1 cellular context compared by ENCODE assay signal in the genomic region with DNA sequence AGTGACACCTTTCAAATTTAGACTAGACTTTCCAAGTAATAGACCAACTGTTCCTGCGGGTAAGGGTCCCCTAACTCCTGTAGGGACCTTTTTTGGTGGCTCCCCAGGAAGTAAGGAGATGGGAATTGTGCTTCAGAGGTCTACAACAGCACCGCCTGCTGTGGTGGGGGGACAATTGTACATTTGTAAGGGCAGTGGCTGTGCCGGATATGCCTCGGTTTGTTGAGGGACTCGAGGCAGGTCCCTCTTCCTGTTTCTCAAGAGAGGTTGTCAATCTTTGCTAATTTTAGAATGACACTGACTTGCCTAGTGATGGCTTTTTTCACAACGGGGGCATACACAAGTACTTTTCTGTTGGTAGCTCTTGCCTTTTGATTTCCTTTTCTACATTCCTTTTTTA.
TF ChIP-seq lines count a peak whose summit lies in the region.

No MANE protein-coding gene starts in this region.

TF ChIP-seq in GM23338, 12 proteins besides CTCF, POLR2A, EP300 and RAD21:
- TF ChIP-seq, protein P1, sequence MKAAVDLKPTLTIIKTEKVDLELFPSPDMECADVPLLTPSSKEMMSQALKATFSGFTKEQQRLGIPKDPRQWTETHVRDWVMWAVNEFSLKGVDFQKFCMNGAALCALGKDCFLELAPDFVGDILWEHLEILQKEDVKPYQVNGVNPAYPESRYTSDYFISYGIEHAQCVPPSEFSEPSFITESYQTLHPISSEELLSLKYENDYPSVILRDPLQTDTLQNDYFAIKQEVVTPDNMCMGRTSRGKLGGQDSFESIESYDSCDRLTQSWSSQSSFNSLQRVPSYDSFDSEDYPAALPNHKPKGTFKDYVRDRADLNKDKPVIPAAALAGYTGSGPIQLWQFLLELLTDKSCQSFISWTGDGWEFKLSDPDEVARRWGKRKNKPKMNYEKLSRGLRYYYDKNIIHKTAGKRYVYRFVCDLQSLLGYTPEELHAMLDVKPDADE (IDR thresholded peaks at IDR 0.05): no peak
- TF ChIP-seq EZH2phosphoT487 (IDR thresholded peaks at IDR 0.05; ENCODE audit: unreplicated experiment) (no peak), POLR2AphosphoS5 (IDR thresholded peaks at IDR 0.05; ENCODE audit: low read depth) (no peak), EZH2 (IDR thresholded peaks at IDR 0.05; ENCODE audit: low read depth, unreplicated experiment) (no peak), STAT1 (IDR thresholded peaks at IDR 0.05; ENCODE audit: unreplicated experiment) (no peak), ZNF331 (CRISPR knock-in tag; IDR thresholded peaks at IDR 0.05; ENCODE audit: low read depth) (no peak), CREB1 (CRISPR knock-in tag; IDR thresholded peaks at IDR 0.05; ENCODE audit: low read depth) (no peak), NANOG (IDR thresholded peaks at IDR 0.05; ENCODE audit: borderline replicate concordance) (no peak), JUNB (IDR thresholded peaks at IDR 0.05; ENCODE audit: unreplicated experiment) (no peak), ZNF114 (CRISPR knock-in tag; IDR thresholded peaks at IDR 0.05) (no peak)
- TF ChIP-seq, protein P2, sequence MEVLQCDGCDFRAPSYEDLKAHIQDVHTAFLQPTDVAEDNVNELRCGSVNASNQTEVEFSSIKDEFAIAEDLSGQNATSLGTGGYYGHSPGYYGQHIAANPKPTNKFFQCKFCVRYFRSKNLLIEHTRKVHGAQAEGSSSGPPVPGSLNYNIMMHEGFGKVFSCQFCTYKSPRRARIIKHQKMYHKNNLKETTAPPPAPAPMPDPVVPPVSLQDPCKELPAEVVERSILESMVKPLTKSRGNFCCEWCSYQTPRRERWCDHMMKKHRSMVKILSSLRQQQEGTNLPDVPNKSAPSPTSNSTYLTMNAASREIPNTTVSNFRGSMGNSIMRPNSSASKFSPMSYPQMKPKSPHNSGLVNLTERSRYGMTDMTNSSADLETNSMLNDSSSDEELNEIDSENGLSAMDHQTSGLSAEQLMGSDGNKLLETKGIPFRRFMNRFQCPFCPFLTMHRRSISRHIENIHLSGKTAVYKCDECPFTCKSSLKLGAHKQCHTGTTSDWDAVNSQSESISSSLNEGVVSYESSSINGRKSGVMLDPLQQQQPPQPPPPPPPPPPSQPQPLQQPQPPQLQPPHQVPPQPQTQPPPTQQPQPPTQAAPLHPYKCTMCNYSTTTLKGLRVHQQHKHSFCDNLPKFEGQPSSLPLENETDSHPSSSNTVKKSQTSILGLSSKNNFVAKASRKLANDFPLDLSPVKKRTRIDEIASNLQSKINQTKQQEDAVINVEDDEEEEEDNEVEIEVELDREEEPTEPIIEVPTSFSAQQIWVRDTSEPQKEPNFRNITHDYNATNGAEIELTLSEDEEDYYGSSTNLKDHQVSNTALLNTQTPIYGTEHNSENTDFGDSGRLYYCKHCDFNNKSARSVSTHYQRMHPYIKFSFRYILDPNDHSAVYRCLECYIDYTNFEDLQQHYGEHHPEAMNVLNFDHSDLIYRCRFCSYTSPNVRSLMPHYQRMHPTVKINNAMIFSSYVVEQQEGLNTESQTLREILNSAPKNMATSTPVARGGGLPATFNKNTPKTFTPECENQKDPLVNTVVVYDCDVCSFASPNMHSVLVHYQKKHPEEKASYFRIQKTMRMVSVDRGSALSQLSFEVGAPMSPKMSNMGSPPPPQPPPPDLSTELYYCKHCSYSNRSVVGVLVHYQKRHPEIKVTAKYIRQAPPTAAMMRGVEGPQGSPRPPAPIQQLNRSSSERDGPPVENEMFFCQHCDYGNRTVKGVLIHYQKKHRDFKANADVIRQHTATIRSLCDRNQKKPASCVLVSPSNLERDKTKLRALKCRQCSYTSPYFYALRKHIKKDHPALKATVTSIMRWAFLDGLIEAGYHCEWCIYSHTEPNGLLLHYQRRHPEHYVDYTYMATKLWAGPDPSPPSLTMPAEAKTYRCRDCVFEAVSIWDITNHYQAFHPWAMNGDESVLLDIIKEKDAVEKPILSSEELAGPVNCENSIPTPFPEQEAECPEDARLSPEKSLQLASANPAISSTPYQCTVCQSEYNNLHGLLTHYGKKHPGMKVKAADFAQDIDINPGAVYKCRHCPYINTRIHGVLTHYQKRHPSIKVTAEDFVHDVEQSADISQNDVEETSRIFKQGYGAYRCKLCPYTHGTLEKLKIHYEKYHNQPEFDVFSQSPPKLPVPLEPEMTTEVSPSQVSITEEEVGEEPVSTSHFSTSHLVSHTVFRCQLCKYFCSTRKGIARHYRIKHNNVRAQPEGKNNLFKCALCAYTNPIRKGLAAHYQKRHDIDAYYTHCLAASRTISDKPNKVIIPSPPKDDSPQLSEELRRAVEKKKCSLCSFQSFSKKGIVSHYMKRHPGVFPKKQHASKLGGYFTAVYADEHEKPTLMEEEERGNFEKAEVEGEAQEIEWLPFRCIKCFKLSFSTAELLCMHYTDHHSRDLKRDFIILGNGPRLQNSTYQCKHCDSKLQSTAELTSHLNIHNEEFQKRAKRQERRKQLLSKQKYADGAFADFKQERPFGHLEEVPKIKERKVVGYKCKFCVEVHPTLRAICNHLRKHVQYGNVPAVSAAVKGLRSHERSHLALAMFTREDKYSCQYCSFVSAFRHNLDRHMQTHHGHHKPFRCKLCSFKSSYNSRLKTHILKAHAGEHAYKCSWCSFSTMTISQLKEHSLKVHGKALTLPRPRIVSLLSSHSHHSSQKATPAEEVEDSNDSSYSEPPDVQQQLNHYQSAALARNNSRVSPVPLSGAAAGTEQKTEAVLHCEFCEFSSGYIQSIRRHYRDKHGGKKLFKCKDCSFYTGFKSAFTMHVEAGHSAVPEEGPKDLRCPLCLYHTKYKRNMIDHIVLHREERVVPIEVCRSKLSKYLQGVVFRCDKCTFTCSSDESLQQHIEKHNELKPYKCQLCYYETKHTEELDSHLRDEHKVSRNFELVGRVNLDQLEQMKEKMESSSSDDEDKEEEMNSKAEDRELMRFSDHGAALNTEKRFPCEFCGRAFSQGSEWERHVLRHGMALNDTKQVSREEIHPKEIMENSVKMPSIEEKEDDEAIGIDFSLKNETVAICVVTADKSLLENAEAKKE (CRISPR knock-in tag; IDR thresholded peaks at IDR 0.05): no peak
- TF ChIP-seq, protein P3, sequence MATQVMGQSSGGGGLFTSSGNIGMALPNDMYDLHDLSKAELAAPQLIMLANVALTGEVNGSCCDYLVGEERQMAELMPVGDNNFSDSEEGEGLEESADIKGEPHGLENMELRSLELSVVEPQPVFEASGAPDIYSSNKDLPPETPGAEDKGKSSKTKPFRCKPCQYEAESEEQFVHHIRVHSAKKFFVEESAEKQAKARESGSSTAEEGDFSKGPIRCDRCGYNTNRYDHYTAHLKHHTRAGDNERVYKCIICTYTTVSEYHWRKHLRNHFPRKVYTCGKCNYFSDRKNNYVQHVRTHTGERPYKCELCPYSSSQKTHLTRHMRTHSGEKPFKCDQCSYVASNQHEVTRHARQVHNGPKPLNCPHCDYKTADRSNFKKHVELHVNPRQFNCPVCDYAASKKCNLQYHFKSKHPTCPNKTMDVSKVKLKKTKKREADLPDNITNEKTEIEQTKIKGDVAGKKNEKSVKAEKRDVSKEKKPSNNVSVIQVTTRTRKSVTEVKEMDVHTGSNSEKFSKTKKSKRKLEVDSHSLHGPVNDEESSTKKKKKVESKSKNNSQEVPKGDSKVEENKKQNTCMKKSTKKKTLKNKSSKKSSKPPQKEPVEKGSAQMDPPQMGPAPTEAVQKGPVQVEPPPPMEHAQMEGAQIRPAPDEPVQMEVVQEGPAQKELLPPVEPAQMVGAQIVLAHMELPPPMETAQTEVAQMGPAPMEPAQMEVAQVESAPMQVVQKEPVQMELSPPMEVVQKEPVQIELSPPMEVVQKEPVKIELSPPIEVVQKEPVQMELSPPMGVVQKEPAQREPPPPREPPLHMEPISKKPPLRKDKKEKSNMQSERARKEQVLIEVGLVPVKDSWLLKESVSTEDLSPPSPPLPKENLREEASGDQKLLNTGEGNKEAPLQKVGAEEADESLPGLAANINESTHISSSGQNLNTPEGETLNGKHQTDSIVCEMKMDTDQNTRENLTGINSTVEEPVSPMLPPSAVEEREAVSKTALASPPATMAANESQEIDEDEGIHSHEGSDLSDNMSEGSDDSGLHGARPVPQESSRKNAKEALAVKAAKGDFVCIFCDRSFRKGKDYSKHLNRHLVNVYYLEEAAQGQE (IDR thresholded peaks at IDR 0.05; ENCODE audit: unreplicated experiment): no peak
